1 cellular context compared by ENCODE assay signal in the genomic region with DNA sequence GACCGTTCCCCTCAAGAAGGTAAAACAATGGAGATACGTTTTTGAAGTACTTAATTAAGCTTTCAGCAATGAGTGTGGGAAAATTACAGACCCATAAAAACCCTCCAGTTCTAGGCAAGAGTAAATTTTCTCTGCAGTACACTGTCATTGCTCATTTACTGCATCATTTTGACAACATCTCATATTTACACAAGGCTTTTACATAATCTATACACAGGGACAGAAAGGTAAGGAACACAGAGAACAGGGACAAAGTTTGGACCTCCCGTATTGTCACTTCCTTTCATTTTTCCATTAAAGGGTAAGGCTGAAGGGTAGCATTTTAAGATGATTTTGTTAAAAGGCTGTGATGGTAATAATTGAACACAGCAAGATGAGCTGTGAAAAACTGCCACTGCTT.
TF ChIP-seq lines count a peak whose summit lies in the region.

No MANE protein-coding gene starts in this region.

TF ChIP-seq in neural cell, 6 proteins besides CTCF, POLR2A, EP300 and RAD21:
- TF ChIP-seq TAF1 (IDR thresholded peaks at IDR 0.05; ENCODE audit: low read depth) = no peak
- TF ChIP-seq MXI1 (conservative IDR thresholded peaks at IDR 0.05; ENCODE audit: poor library complexity, severe bottlenecking) = no peak
